ENCODE assay signal across 8 cellular contexts in the genomic region with DNA sequence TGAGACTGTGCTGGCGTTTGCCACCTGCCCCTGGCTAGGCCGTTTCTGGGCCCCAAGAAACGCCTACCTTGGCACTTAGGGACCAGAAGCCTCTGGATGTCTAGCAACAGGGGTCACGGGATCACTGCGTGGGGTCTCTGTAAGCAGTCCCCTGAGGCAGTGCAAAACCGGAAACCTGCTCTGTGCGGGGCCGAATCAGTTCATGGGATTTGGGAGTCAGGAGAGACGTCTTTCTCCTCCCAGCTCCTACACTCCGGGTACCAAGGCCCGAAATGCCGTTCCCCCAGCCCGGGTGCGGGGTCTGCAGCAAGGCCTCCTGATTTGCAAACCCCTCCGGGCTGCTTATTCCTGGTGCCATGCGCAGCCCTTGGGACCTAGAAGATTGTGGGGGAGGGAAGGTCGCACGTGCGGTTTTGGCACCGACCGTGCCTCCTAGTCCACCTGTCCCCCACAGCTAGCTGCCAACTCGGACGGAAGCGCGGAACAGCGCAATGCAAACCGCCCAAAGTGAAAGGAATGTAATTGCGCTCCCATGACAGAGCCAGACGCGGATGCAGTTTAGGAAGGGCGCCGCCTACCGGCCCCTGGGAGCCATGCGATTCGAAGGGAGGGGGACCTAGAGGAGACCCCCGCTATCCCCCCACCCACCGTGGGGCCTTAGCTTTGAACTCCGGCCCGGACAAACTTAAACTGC. TPM values are rescaled to one million over a fixed set of nuclear protein-coding genes. Genes with fewer than 3 reads are reported as not detected.
A peak's percentile ranks its signal among the peaks of the same experiment; 100 is the strongest.
DNase-seq lines count a peak whose midpoint lies in the region; ATAC-seq, FAIRE-seq and TF ChIP-seq lines count a peak whose summit lies in the region.

No MANE protein-coding gene starts in this region.

- ATAC-seq in HCT116 (no peak), right lobe of liver (peak in 2 of 4 donors; percentile 33 to 38)

- no peak for FAIRE-seq in bronchial epithelial cell (lab: Jason Lieb, UNC)

- H2AFZ ChIP-seq in HCT116 (ENCODE audit: low read depth, low read length, poor library complexity, severe bottlenecking): no peak overlapping the region

- no peaks in the 10 kb centered on the region for H3K9me3 ChIP-seq in HCT116 (ENCODE audit: control insufficient read depth in 1 of 2, insufficient read depth in 1 of 2, low read depth in 1 of 2, low read length in 2 of 2)
- H3K9me3 ChIP-seq in right lobe of liver: no peaks in the 10 kb centered on the region

- no peak overlapping the region for H3K9ac ChIP-seq in HCT116 (ENCODE audit: low read length)

- peak; percentile 18; the same call in 1 of the 2 replicates for TF ChIP-seq CTCF in 22Rv1 (IDR thresholded peaks at IDR 0.05)
- TF ChIP-seq CTCF in HCT116 (IDR thresholded peaks at IDR 0.05 in 2 of 3, conservative IDR thresholded peaks at IDR 0.05 in 1 of 3; ENCODE audit: borderline replicate concordance in 1 of 3, insufficient read depth in 1 of 3, low read depth in 2 of 3, low read length in 2 of 3): peak; percentile 23 to 75 (median 69); a peak in 5 of 6 replicates
- peak; percentile 92 for TF ChIP-seq CTCF in bronchial epithelial cell (IDR thresholded peaks at IDR 0.05; ENCODE audit: insufficient read depth, low read length, severe bottlenecking)
- TF ChIP-seq CTCF in right lobe of liver (IDR thresholded peaks at IDR 0.05): peak in 3 of 4 donors; percentile 14 to 24 (median 18)

- H3K27ac ChIP-seq in 22Rv1: no peak overlapping the region
- H3K27ac ChIP-seq in HCT116 (ENCODE audit: low read depth, low read length): no peak overlapping the region
- no peak overlapping the region for H3K27ac ChIP-seq in right lobe of liver

- H4K20me1 ChIP-seq in HCT116 (ENCODE audit: insufficient read depth): no peaks in the 10 kb centered on the region

- H3K27me3 ChIP-seq in HCT116 (ENCODE audit: insufficient read depth, low read length) (no peaks in the 10 kb centered on the region), bronchial epithelial cell (ENCODE audit: control insufficient read depth, insufficient read depth, low read length) (no peaks in the 10 kb centered on the region), right lobe of liver (peaks cover 48 to 79% of the 10 kb centered on the region in 2 donors)

- WGBS in right lobe of liver (ENCODE audit: insufficient coverage, low coverage, low lambda C conversion rate, missing lambda C conversion rate): 2% methylated on average over 18 of the region's 39 CpGs

- RAD21 ChIA-PET in HCT116 (lab: Charles Lee; ENCODE audit: low non-redundant PET in 1 of 2, low total read pairs in 2 of 2, uncharacterized antibody in 2 of 2, unreplicated experiment in 2 of 2): no interaction called here

- DNase-seq in HCT116 (ENCODE audit: low read depth, low spot score): no peak
- peak; percentile 61 for DNase-seq in bronchial epithelial cell (ENCODE audit: low read depth)
- no peak for DNase-seq in right lobe of liver
- no peak for DNase-seq in GOT3 (lab: John Stamatoyannopoulos, UW)
- DNase-seq in RKO (ENCODE audit: low spot score): no peak
- no peak for DNase-seq in inferior parietal cortex (ENCODE audit: extremely low spot score)
- no peak for DNase-seq in occipital lobe (lab: John Stamatoyannopoulos, UW)

- BruUV-seq in HCT116 (replicated peaks; lab: Mats Ljungman, UMichigan): no TSS peak

- H3K4me1 ChIP-seq in HCT116 (ENCODE audit: control insufficient read depth in 1 of 2, insufficient read depth in 2 of 2, low read length in 2 of 2) (no peaks in the 10 kb centered on the region), right lobe of liver (peaks cover 0 to 26% (median 3%) of the 10 kb centered on the region in 4 donors)

- 0 out of 2 replicates have a peak overlapping the region, but pooled peaks have one; percentile 23 for H3K4me2 ChIP-seq in HCT116 (ENCODE audit: low read length)

- TF ChIP-seq RAD21 in HCT116 (IDR thresholded peaks at IDR 0.05; ENCODE audit: low read depth): 0 out of 2 replicates have a peak, but pooled peaks have one; percentile 11

- TF ChIP-seq POLR2A in HCT116 (IDR thresholded peaks at IDR 0.05; ENCODE audit: borderline replicate concordance, extremely low read depth, insufficient read depth, insufficient read length): no peak
- no peak for TF ChIP-seq POLR2A in right lobe of liver (IDR thresholded peaks at IDR 0.05)

- POLR2A ChIA-PET in HCT116 (lab: Charles Lee): no interaction called here

- no peaks in the 10 kb centered on the region for H3K79me2 ChIP-seq in HCT116 (ENCODE audit: insufficient read depth, low read length)

- no peaks in the 10 kb centered on the region for H3K36me3 ChIP-seq in HCT116 (ENCODE audit: control insufficient read depth in 1 of 2, insufficient read depth in 2 of 2, low read length in 2 of 2)
- peaks cover 4% of the 10 kb centered on the region for H3K36me3 ChIP-seq in bronchial epithelial cell (ENCODE audit: control insufficient read depth, insufficient read depth, low read length)
- H3K36me3 ChIP-seq in right lobe of liver: no peaks in the 10 kb centered on the region

- intact Hi-C loops in HCT116 (cut with micrococcal nuclease): no loop called here
- intact Hi-C loops in right lobe of liver (cut with DNase I): loop anchor here in 1 of 2 donors (10.0 kb wide), 1 partner anchor 652 kb away; a partner anchor contains a TSS

- H3K4me3 ChIP-seq in HCT116 (replicated peaks in 1 of 2; ENCODE audit: low read depth in 1 of 2, low read length in 2 of 2): no peak overlapping the region
- H3K4me3 ChIP-seq in bronchial epithelial cell (ENCODE audit: low read depth, low read length): peak overlapping the region; percentile 42
- H3K4me3 ChIP-seq in right lobe of liver: no peak overlapping the region

- no peaks in the 10 kb centered on the region for H3K9me2 ChIP-seq in HCT116 (ENCODE audit: insufficient read depth)

- CTCF ChIA-PET in HCT116 (lab: Charles Lee): no interaction called here

TF ChIP-seq in HCT116, 20 proteins besides CTCF, POLR2A, EP300 and RAD21 (continues in another document):
- TF ChIP-seq YY1 (IDR thresholded peaks at IDR 0.05; ENCODE audit: extremely low read depth, insufficient replicate concordance, low read depth, low read length) (no peak), ZFX (IDR thresholded peaks at IDR 0.05) (no peak), EGR1 (IDR thresholded peaks at IDR 0.05; ENCODE audit: low read depth) (no peak), JUND (IDR thresholded peaks at IDR 0.05) (no peak), POLR2AphosphoS5 (IDR thresholded peaks at IDR 0.05; ENCODE audit: low read depth, low read length) (no peak), SIN3A (IDR thresholded peaks at IDR 0.05; ENCODE audit: low read depth) (no peak), SP1 (IDR thresholded peaks at IDR 0.05; ENCODE audit: low read depth) (no peak), ZNF274 (IDR thresholded peaks at IDR 0.05; ENCODE audit: low read depth, low read length) (no peak), TCF7L2 (IDR thresholded peaks at IDR 0.05; ENCODE audit: borderline replicate concordance, extremely low read depth, insufficient read depth, insufficient read length) (no peak), EZH2 (IDR thresholded peaks at IDR 0.05) (no peak), CEBPB (IDR thresholded peaks at IDR 0.05; ENCODE audit: low read depth) (no peak), EZH2phosphoT487 (IDR thresholded peaks at IDR 0.05; ENCODE audit: borderline replicate concordance) (no peak), ELF1 (IDR thresholded peaks at IDR 0.05; ENCODE audit: borderline replicate concordance, low read depth) (no peak)
- TF ChIP-seq, protein P1, sequence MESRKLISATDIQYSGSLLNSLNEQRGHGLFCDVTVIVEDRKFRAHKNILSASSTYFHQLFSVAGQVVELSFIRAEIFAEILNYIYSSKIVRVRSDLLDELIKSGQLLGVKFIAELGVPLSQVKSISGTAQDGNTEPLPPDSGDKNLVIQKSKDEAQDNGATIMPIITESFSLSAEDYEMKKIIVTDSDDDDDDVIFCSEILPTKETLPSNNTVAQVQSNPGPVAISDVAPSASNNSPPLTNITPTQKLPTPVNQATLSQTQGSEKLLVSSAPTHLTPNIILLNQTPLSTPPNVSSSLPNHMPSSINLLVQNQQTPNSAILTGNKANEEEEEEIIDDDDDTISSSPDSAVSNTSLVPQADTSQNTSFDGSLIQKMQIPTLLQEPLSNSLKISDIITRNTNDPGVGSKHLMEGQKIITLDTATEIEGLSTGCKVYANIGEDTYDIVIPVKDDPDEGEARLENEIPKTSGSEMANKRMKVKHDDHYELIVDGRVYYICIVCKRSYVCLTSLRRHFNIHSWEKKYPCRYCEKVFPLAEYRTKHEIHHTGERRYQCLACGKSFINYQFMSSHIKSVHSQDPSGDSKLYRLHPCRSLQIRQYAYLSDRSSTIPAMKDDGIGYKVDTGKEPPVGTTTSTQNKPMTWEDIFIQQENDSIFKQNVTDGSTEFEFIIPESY (IDR thresholded peaks at IDR 0.05; ENCODE audit: extremely low read depth, insufficient replicate concordance, low read length): no peak
- TF ChIP-seq, protein P2, sequence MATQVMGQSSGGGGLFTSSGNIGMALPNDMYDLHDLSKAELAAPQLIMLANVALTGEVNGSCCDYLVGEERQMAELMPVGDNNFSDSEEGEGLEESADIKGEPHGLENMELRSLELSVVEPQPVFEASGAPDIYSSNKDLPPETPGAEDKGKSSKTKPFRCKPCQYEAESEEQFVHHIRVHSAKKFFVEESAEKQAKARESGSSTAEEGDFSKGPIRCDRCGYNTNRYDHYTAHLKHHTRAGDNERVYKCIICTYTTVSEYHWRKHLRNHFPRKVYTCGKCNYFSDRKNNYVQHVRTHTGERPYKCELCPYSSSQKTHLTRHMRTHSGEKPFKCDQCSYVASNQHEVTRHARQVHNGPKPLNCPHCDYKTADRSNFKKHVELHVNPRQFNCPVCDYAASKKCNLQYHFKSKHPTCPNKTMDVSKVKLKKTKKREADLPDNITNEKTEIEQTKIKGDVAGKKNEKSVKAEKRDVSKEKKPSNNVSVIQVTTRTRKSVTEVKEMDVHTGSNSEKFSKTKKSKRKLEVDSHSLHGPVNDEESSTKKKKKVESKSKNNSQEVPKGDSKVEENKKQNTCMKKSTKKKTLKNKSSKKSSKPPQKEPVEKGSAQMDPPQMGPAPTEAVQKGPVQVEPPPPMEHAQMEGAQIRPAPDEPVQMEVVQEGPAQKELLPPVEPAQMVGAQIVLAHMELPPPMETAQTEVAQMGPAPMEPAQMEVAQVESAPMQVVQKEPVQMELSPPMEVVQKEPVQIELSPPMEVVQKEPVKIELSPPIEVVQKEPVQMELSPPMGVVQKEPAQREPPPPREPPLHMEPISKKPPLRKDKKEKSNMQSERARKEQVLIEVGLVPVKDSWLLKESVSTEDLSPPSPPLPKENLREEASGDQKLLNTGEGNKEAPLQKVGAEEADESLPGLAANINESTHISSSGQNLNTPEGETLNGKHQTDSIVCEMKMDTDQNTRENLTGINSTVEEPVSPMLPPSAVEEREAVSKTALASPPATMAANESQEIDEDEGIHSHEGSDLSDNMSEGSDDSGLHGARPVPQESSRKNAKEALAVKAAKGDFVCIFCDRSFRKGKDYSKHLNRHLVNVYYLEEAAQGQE (IDR thresholded peaks at IDR 0.05; ENCODE audit: low read depth): no peak

RNA-seq across cellular contexts. Expression of a gene that starts 6.5 kb away (rescaled TPM):
- total RNA-seq in HCT116 (2021; ENCODE audit: unreplicated experiment) (0.86 TPM), bronchial epithelial cell (6.1 and 6.3 TPM in 2 replicates), right lobe of liver (not detected), occipital lobe (0.16 TPM)
- polyA plus RNA-seq in HCT116 (2012): 0.12 and 0.31 TPM in 2 replicates

Comparison
In these comparisons a context has a peak if more than half of its experiments do, and no peak if none do; other contexts are left out.
1. CTCF ChIP-seq: peak in every context shown above with its lines; median percentile 92 in bronchial epithelial cell; 69 in HCT116; 18 in 22Rv1; 18 in right lobe of liver.